ENCODE assay signal across 1 cellular context in genomic region chr14:50311974-50312733, GRCh38.
TF ChIP-seq lines count a peak whose summit lies in the region.

Gene DMAC2L (plus strand): TSS chr14:50312324. CDS start chr14:50321488, 9,164 bp downstream.
Gene L2HGDH (minus strand): TSS chr14:50312229. CDS start chr14:50312150, 79 bp downstream.

TF ChIP-seq in HepG2, 621 proteins besides CTCF, POLR2A, EP300 and RAD21 (continued from another document and continues in another):
- TF ChIP-seq ZBTB40 (IDR thresholded peaks at IDR 0.05) (no peak), ZBTB40 (CRISPR knock-in tag; IDR thresholded peaks at IDR 0.05) (peak; percentile 92), ATF1 (CRISPR knock-in tag; IDR thresholded peaks at IDR 0.05) (no peak), FOXK1 (CRISPR knock-in tag; IDR thresholded peaks at IDR 0.05; ENCODE audit: borderline replicate concordance, low read depth) (0 out of 2 replicates have a peak, but pooled peaks have one; percentile 34), SIX1 (CRISPR knock-in tag; IDR thresholded peaks at IDR 0.05; ENCODE audit: borderline replicate concordance) (no peak), PBX3 (CRISPR knock-in tag; IDR thresholded peaks at IDR 0.05; ENCODE audit: borderline replicate concordance) (no peak; the same call in 1 of the 2 replicates), ZBTB44 (CRISPR knock-in tag; IDR thresholded peaks at IDR 0.05) (no peak), MAX (IDR thresholded peaks at IDR 0.05) (peak; percentile 97), NFYB (CRISPR knock-in tag; IDR thresholded peaks at IDR 0.05) (peak; percentile 83), SAFB2 (CRISPR knock-in tag; IDR thresholded peaks at IDR 0.05; ENCODE audit: borderline replicate concordance, low read depth) (peak; percentile 93; the same call in 1 of the 2 replicates), ZBTB26 (CRISPR knock-in tag; IDR thresholded peaks at IDR 0.05; ENCODE audit: borderline replicate concordance) (no peak; the same call in 1 of the 2 replicates), FLYWCH1 (CRISPR knock-in tag; IDR thresholded peaks at IDR 0.05) (peak; percentile 87), ZNF513 (CRISPR knock-in tag; conservative IDR thresholded peaks at IDR 0.05) (peak; percentile 77; the same call in 1 of the 2 replicates), SMAD3 (CRISPR knock-in tag; IDR thresholded peaks at IDR 0.05) (no peak; the same call in 1 of the 2 replicates), CBX5 (CRISPR knock-in tag; IDR thresholded peaks at IDR 0.05; ENCODE audit: borderline replicate concordance) (0 out of 2 replicates have a peak, but pooled peaks have one; percentile 27), PHF20 (CRISPR knock-in tag; IDR thresholded peaks at IDR 0.05) (peak; percentile 74), ZNF670 (CRISPR knock-in tag; IDR thresholded peaks at IDR 0.05; ENCODE audit: borderline replicate concordance) (peak; percentile 92), IKZF5 (CRISPR knock-in tag; IDR thresholded peaks at IDR 0.05) (peak; percentile 76), ZNF674 (CRISPR knock-in tag; IDR thresholded peaks at IDR 0.05; ENCODE audit: low read depth) (no peak), SRSF1 (optimal IDR thresholded peaks at IDR 0.05; ENCODE audit: low read depth, low read length) (peak; percentile 20), KLF9 (CRISPR knock-in tag; IDR thresholded peaks at IDR 0.05; ENCODE audit: low read depth) (no peak), ZNF724P (CRISPR knock-in tag; IDR thresholded peaks at IDR 0.05; ENCODE audit: borderline replicate concordance) (peak; percentile 90; the same call in 1 of the 2 replicates), DNMT1 (CRISPR knock-in tag; IDR thresholded peaks at IDR 0.05) (no peak), ZNF788 (CRISPR knock-in tag; IDR thresholded peaks at IDR 0.05; ENCODE audit: borderline replicate concordance) (peak; percentile 87), SMARCE1 (IDR thresholded peaks at IDR 0.05; ENCODE audit: borderline replicate concordance) (no peak), POLR2AphosphoS2 (IDR thresholded peaks at IDR 0.05; ENCODE audit: low read depth, low read length) (no peak), ZNF549 (CRISPR knock-in tag; IDR thresholded peaks at IDR 0.05) (no peak), HOMEZ (CRISPR knock-in tag; IDR thresholded peaks at IDR 0.05; ENCODE audit: low read depth) (0 out of 2 replicates have a peak, but pooled peaks have one; percentile 16), KLF11 (CRISPR knock-in tag; IDR thresholded peaks at IDR 0.05) (no peak; the same call in 1 of the 2 replicates), MAFF (IDR thresholded peaks at IDR 0.05; ENCODE audit: low read depth, low read length) (no peak), CEBPG (CRISPR knock-in tag; IDR thresholded peaks at IDR 0.05) (no peak), ZNF460 (CRISPR knock-in tag; IDR thresholded peaks at IDR 0.05; ENCODE audit: borderline replicate concordance) (peak; percentile 37; the same call in 1 of the 2 replicates), BRF2 (CRISPR knock-in tag; IDR thresholded peaks at IDR 0.05) (no peak; the same call in 1 of the 2 replicates), ZNF737 (CRISPR knock-in tag; IDR thresholded peaks at IDR 0.05; ENCODE audit: borderline replicate concordance) (no peak; the same call in 1 of the 2 replicates), NFE2L2 (IDR thresholded peaks at IDR 0.05; ENCODE audit: low read length) (no peak), TAF1 (CRISPR knock-in tag; IDR thresholded peaks at IDR 0.05) (peak; percentile 96), SNAPC2 (CRISPR knock-in tag; IDR thresholded peaks at IDR 0.05) (peak; percentile 56), ZNF639 (CRISPR knock-in tag; conservative IDR thresholded peaks at IDR 0.05) (0 out of 2 replicates have a peak, but pooled peaks have one; percentile 69), PHB2 (IDR thresholded peaks at IDR 0.05; ENCODE audit: partially characterized antibody) (no peak)
